In the genomic region with DNA sequence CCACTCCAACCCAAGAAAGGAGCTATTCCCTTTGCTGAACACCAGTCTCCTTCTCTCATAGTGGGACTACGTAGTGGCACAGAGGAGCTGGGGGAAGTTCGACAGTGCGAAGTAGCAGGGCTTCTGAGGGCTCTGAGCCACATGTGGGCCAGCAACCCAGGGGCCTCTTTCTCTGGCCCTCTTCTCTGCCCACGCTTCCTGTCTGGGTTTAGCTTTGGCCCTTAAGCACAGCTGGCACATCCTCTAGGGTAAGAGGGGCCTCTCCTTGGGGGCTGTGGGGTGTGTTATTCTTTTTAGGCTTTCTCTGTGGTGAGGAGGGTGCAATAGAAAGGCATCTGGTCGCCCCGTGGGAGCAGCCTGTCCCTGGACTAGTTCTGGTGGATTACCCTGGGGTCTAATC, we compare ENCODE assay signal across 11 cellular contexts.
DNase-seq lines count a peak whose midpoint lies in the region; ATAC-seq and TF ChIP-seq lines count a peak whose summit lies in the region.
"Had no signal": no experiment of that assay in that cellular context is flagged by ENCODE, and none has a peak within 500 bp of the region (broad histone marks: within the 10 kb centered on the region; RNA-seq: fewer than 3 reads in every experiment).

No MANE protein-coding gene starts in this region.

- H3K4me3 Mint-ChIP-seq in T-helper 1 cell treated with Interleukin-12 subunit alpha and Interleukin-12 subunit beta and Interleukin-4 antibody, amounts not matched to agents 30 μg/mL and 1 μg/mL, for 36 hours: no peak overlapping the region
- peak overlapping the region; percentile 53 for H3K4me3 Mint-ChIP-seq in natural killer cell treated with Interleukin-12 subunit alpha and Interleukin-12 subunit beta and Interleukin-15 and Interleukin-18, amount 100 ng/mL, for 72 hours

- H3K27me3 Mint-ChIP-seq in T-helper 1 cell treated with Interleukin-12 subunit alpha and Interleukin-12 subunit beta and Interleukin-4 antibody, amounts not matched to agents 30 μg/mL and 1 μg/mL, for 36 hours (ENCODE audit: low read depth): no peaks in the 10 kb centered on the region
- no peaks in the 10 kb centered on the region for H3K27me3 Mint-ChIP-seq in natural killer cell treated with Interleukin-12 subunit alpha and Interleukin-12 subunit beta and Interleukin-15 and Interleukin-18, amount 100 ng/mL, for 72 hours

- H3K27ac Mint-ChIP-seq in T-helper 1 cell treated with Interleukin-12 subunit alpha and Interleukin-12 subunit beta and Interleukin-4 antibody, amounts not matched to agents 30 μg/mL and 1 μg/mL, for 36 hours: peak overlapping the region; percentile 27
- peak overlapping the region; percentile 80 to 88 for H3K27ac Mint-ChIP-seq in natural killer cell treated with Interleukin-12 subunit alpha and Interleukin-12 subunit beta and Interleukin-15 and Interleukin-18, amount 100 ng/mL, for 72 hours

- no peaks in the 10 kb centered on the region for H3K9me3 ChIP-seq in testis
- H3K9me3 ChIP-seq: thyroid gland had no signal

- H3K36me3 ChIP-seq in testis (ENCODE audit: low read depth, missing control alignments): no peaks in the 10 kb centered on the region
- H3K36me3 ChIP-seq: thyroid gland had no signal

- no peak overlapping the region for H3K4me3 ChIP-seq in testis
- H3K4me3 ChIP-seq: K562, thyroid gland had no signal

- 79 to 85% methylated on average over 5 to 6 of the region's 6 CpGs for WGBS in testis, 2 donors

- TF ChIP-seq CTCF in testis (IDR thresholded peaks at IDR 0.05): no peak

- H3K9me3 Mint-ChIP-seq in T-helper 1 cell treated with Interleukin-12 subunit alpha and Interleukin-12 subunit beta and Interleukin-4 antibody, amounts not matched to agents 30 μg/mL and 1 μg/mL, for 36 hours: no peaks in the 10 kb centered on the region
- H3K9me3 Mint-ChIP-seq in natural killer cell treated with Interleukin-12 subunit alpha and Interleukin-12 subunit beta and Interleukin-15 and Interleukin-18, amount 100 ng/mL, for 72 hours: no peaks in the 10 kb centered on the region

- DNase-seq in T-helper 1 cell (no peak), NCI-H2196 treated with DMSO at 0.1 percent for 48 hours (lab: John Stamatoyannopoulos, UW; ENCODE audit: unreplicated experiment) (no peak), testis (no peak), NOMO-1 treated with DMSO at 0.1 percent for 48 hours (lab: John Stamatoyannopoulos, UW; ENCODE audit: unreplicated experiment) (no peak)
- no peak for DNase-seq in natural killer cell treated with Interleukin-12 subunit alpha and Interleukin-12 subunit beta and Interleukin-15 and Interleukin-18, amount 100 ng/mL, for 72 hours (ENCODE audit: low spot score)
- DNase-seq: thyroid gland had no signal

- H3K4me1 Mint-ChIP-seq in T-helper 1 cell treated with Interleukin-12 subunit alpha and Interleukin-12 subunit beta and Interleukin-4 antibody, amounts not matched to agents 30 μg/mL and 1 μg/mL, for 36 hours (ENCODE audit: low read depth): peaks cover 30% of the 10 kb centered on the region
- peaks cover 22 to 27% of the 10 kb centered on the region in 2 donors for H3K4me1 Mint-ChIP-seq in natural killer cell treated with Interleukin-12 subunit alpha and Interleukin-12 subunit beta and Interleukin-15 and Interleukin-18, amount 100 ng/mL, for 72 hours (ENCODE audit: low read depth in 2 of 2)

- H3K27me3 ChIP-seq in testis: no peaks in the 10 kb centered on the region
- H3K27me3 ChIP-seq: thyroid gland had no signal

- H3K36me3 Mint-ChIP-seq in T-helper 1 cell treated with Interleukin-12 subunit alpha and Interleukin-12 subunit beta and Interleukin-4 antibody, amounts not matched to agents 30 μg/mL and 1 μg/mL, for 36 hours (ENCODE audit: low read depth): no peaks in the 10 kb centered on the region
- H3K36me3 Mint-ChIP-seq in natural killer cell treated with Interleukin-12 subunit alpha and Interleukin-12 subunit beta and Interleukin-15 and Interleukin-18, amount 100 ng/mL, for 72 hours: no peaks in the 10 kb centered on the region

- ATAC-seq in GM21528 (IDR thresholded peaks at IDR 0.05; ENCODE audit: low FRiP score, unreplicated experiment) (peak; percentile 87), HG03469 (IDR thresholded peaks at IDR 0.05; ENCODE audit: unreplicated experiment) (peak; percentile 66)
- ATAC-seq in natural killer cell treated with Interleukin-12 subunit alpha and Interleukin-12 subunit beta and Interleukin-15 and Interleukin-18, amount 100 ng/mL, for 72 hours: peak; percentile 58 to 61
- ATAC-seq: K562, Panc1 had no signal

- no peaks in the 10 kb centered on the region for H3K4me1 ChIP-seq in testis
- H3K4me1 ChIP-seq: thyroid gland had no signal

- H3K27ac ChIP-seq in testis: no peak overlapping the region
- H3K27ac ChIP-seq: thyroid gland had no signal

- intact Hi-C loops in testis (cut with DNase I; ENCODE audit: low total_unique reads): no loop called here

- TF ChIP-seq POLR2A in testis (IDR thresholded peaks at IDR 0.05): no peak
